8 cellular contexts compared by ENCODE assay signal in the genomic region with DNA sequence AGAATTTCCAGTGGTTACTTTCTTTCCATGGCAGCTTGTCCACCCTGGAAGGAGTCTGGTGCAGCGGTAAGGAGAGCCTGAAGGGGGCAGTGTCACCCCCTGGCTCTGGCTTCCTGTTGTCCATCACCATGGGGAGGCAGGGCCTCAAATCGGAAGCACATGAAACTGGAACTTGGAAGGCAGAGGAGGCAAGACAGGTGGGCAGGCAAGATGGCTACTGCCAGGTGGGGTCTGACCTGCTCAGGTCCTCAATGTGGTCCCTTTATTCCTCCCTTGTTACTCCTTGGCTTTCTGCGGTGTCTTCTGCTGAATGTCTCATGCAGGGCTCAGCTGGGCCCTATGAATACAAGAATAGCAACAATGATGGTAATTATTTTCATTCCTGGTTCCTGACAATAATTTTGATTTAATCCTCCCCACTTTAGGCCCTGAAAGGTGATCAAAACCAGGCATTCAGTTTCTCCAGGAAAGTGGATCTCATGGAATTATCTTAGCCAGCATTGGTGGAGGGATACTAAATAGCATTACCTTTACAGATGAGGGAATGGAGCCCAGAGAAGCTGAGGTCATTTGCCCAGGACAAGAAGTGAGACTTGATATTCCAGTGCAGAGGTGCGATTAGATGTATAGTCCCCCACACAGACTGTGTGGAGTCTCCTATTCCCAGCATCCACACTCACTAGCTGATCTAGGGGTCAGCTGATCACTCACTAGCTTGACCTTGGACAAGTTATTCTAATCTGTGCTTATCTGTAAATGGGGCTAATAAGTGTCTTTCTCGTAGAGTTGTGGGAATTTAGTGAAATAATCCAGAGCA. TPM values are rescaled to one million over a fixed set of nuclear protein-coding genes. Genes with fewer than 3 reads are reported as not detected.
DNase-seq lines count a peak whose midpoint lies in the region; ATAC-seq, FAIRE-seq and TF ChIP-seq lines count a peak whose summit lies in the region.

No MANE protein-coding gene starts in this region.

- H3K9me3 ChIP-seq in OCI-LY3 (ENCODE audit: insufficient read depth, low read length) = no peaks in the 10 kb centered on the region
- no peaks in the 10 kb centered on the region for H3K9me3 ChIP-seq in small intestine (ENCODE audit: control insufficient read depth, low read depth)

- no peak overlapping the region for H2AFZ ChIP-seq in OCI-LY3 (ENCODE audit: low read depth, low read length)

- no peak for FAIRE-seq in small intestine (lab: Jason Lieb, UNC)

- H3K27me3 ChIP-seq in BJ (ENCODE audit: control insufficient read depth, insufficient read depth, low read length) (no peaks in the 10 kb centered on the region), OCI-LY3 (ENCODE audit: low read depth, low read length) (no peaks in the 10 kb centered on the region), small intestine (ENCODE audit: control insufficient read depth in 2 of 2, insufficient read depth in 2 of 2, low read length in 2 of 2) (no peaks in the 10 kb centered on the region)

- WGBS in small intestine, 3 donors = 66 to 73% (median 72%) methylated on average over 5 of the region's 5 CpGs

- H3K4me1 ChIP-seq in OCI-LY3 (ENCODE audit: low read length) (peaks cover 11% of the 10 kb centered on the region), small intestine (ENCODE audit: control insufficient read depth in 2 of 2, insufficient read depth in 1 of 2, low read depth in 1 of 2, low read length in 1 of 2) (peaks cover 2 to 4% of the 10 kb centered on the region in 2 donors)

- H3K79me2 ChIP-seq in OCI-LY3 (ENCODE audit: low read length) = no peaks in the 10 kb centered on the region

- H3K4me3 ChIP-seq in BJ (ENCODE audit: low read depth, low read length) = no peak overlapping the region
- no peak overlapping the region for H3K4me3 ChIP-seq in OCI-LY3 (ENCODE audit: low read length)
- H3K4me3 ChIP-seq in epithelial cell of esophagus (ENCODE audit: low read length) = no peak overlapping the region
- no peak overlapping the region for H3K4me3 ChIP-seq in small intestine (ENCODE audit: low read depth in 1 of 2, low read length in 2 of 2)

- H3K27ac ChIP-seq in OCI-LY3 (ENCODE audit: low read length) = no peak overlapping the region
- H3K27ac ChIP-seq in small intestine (ENCODE audit: low read depth in 1 of 2, low read length in 1 of 2) = no peak overlapping the region

- POLR2A ChIA-PET in BJ (lab: Charles Lee) = no interaction called here

- ATAC-seq in GM18498 (IDR thresholded peaks at IDR 0.05; ENCODE audit: unreplicated experiment) (no peak), GM21360 (IDR thresholded peaks at IDR 0.05; ENCODE audit: unreplicated experiment) (no peak)

- H3K36me3 ChIP-seq in BJ (ENCODE audit: control insufficient read depth, insufficient read depth, low read length) (peaks cover 5% of the 10 kb centered on the region; the same call in 1 of the 2 replicates), OCI-LY3 (replicated peaks; ENCODE audit: low read depth, low read length) (peaks cover 2% of the 10 kb centered on the region), small intestine (ENCODE audit: control insufficient read depth in 2 of 2, insufficient read depth in 2 of 2, low read length in 2 of 2) (peaks cover 0 to 2% of the 10 kb centered on the region in 2 donors)

- no peak for DNase-seq in BJ (ENCODE audit: low read depth)
- peak; percentile 59 for DNase-seq in epithelial cell of esophagus (ENCODE audit: low read depth)
- peak; percentile 49 for DNase-seq in small intestine
- no peak for DNase-seq in NCI-H2029 (lab: John Stamatoyannopoulos, UW)

- TF ChIP-seq CTCF in BJ (IDR thresholded peaks at IDR 0.05; ENCODE audit: insufficient read depth, low read depth, low read length) = peak; percentile 64
- TF ChIP-seq CTCF in GM12873 (IDR thresholded peaks at IDR 0.05; ENCODE audit: insufficient read depth, low read depth, low read length, missing control alignments) = peak; percentile 82
- TF ChIP-seq CTCF in OCI-LY3 (IDR thresholded peaks at IDR 0.05; ENCODE audit: low read depth, low read length) = peak; percentile 92
- TF ChIP-seq CTCF in epithelial cell of esophagus (IDR thresholded peaks at IDR 0.05; ENCODE audit: insufficient read depth, low read depth, low read length, missing control alignments) = peak; percentile 59

- no peak overlapping the region for H3K4me2 ChIP-seq in OCI-LY3 (ENCODE audit: low read length)

- no peak overlapping the region for H3K9ac ChIP-seq in OCI-LY3 (ENCODE audit: low read length)

- CTCF ChIA-PET in BJ (lab: Yijun Ruan, JAX) = interaction anchor here (0.8 to 2.0 kb wide), 8 partner anchors 9 to 204 kb away, joined by 3 to 12 read pairs (median 6); no protein-coding TSS in a partner anchor

- H4K20me1 ChIP-seq in OCI-LY3 (ENCODE audit: insufficient read depth, low read length) = no peaks in the 10 kb centered on the region

RNA-seq across cellular contexts. Expression of gene SNAI1, which starts 17.6 kb away (rescaled TPM):
- polyA plus RNA-seq in BJ (2011; rRNA removed) (3.6 and 6.5 TPM in 2 replicates), small intestine (1 to 10 TPM in 2 of 3 donors, not detected in 1; 1.1 to 6.9 TPM)
- polyA minus RNA-seq in BJ (2011; rRNA and poly(A)+ RNA removed) = 2.7 and 3.4 TPM in 2 replicates

RNA-seq across cellular contexts. Expression of gene RNF114, which starts 29.0 kb away (rescaled TPM):
- polyA plus RNA-seq in BJ (2011; rRNA removed) (53.6 and 54.1 TPM in 2 replicates), small intestine (10 to 100 TPM; 51.2 to 76.0 (median 60.8) TPM)
- 21.4 and 38.5 TPM in 2 replicates for polyA minus RNA-seq in BJ (2011; rRNA and poly(A)+ RNA removed)

RNA-seq across cellular contexts. Expression of gene SPATA2, which starts 49.8 kb away (rescaled TPM):
- polyA plus RNA-seq in BJ (2011; rRNA removed) (3.5 and 5.7 TPM in 2 replicates), small intestine (10 to 100 TPM in 1 of 3 donors, 1 to 10 TPM in 2; 8.6 to 11.0 (median 9.9) TPM)
- 3.7 and 4.1 TPM in 2 replicates for polyA minus RNA-seq in BJ (2011; rRNA and poly(A)+ RNA removed)

Comparison
In these comparisons a context has a peak if more than half of its experiments do, and no peak if none do; other contexts are left out.
1. DNase-seq: peak in epithelial cell of esophagus (single experiment) and small intestine (single experiment); none in BJ (single experiment) and NCI-H2029 (single experiment).
2. Peak in every context shown above with its lines, with median percentiles within 50 percentile points of each other: CTCF ChIP-seq.